In genomic region chr16:3457434-3458252, GRCh38 we compare ENCODE assay signal across 8 cellular contexts. TPM values are rescaled to one million over a fixed set of nuclear protein-coding genes. Genes with fewer than 3 reads are reported as not detected.
DNase-seq lines count a peak whose midpoint lies in the region; FAIRE-seq and TF ChIP-seq lines count a peak whose summit lies in the region.

No MANE protein-coding gene starts in this region.

- H3K27ac ChIP-seq in SJCRH30, result peak overlapping the region; percentile 88

- peaks cover 8% of the 10 kb centered on the region; the same call in 1 of the 2 replicates for H3K4me1 ChIP-seq in SJCRH30

- H3K27me3 ChIP-seq in GM06990 (replicated peaks; ENCODE audit: control insufficient read depth, insufficient read depth, low read length) (no peaks in the 10 kb centered on the region), MG63 (no peaks in the 10 kb centered on the region), SJCRH30 (no peaks in the 10 kb centered on the region)

- no peak for FAIRE-seq in frontal cortex (lab: Jason Lieb, UNC)

- DNase-seq in GM06990 (ENCODE audit: extremely low read depth, insufficient read length), result peak; percentile 96
- peak; percentile 88 for DNase-seq in HCEC 1CT
- DNase-seq in MG63, result peak; percentile 92
- DNase-seq in SJCRH30, result peak; percentile 87 to 90
- DNase-seq in activated naive CD4-positive, alpha-beta T cell treated with Interleukin-2 at 50 U/mL for 16 hours, result peak; percentile 91
- peak; percentile 99 to 100 for DNase-seq in frontal cortex (ENCODE audit: low spot score in 2 of 2)
- DNase-seq in nucleus accumbens (lab: John Stamatoyannopoulos, UW), result peak in 55 of 56 donors; percentile 39 to 98 (median 88)
- DNase-seq in superior temporal gyrus (ENCODE audit: extremely low spot score), result peak; percentile 88

- no peaks in the 10 kb centered on the region for H3K9me3 ChIP-seq in MG63
- no peaks in the 10 kb centered on the region for H3K9me3 ChIP-seq in SJCRH30 (replicated peaks)

- H3K4me3 ChIP-seq in GM06990 (replicated peaks; ENCODE audit: low read depth, low read length), result peak overlapping the region; percentile 95
- peak overlapping the region; percentile 92 for H3K4me3 ChIP-seq in MG63
- peak overlapping the region; percentile 80 for H3K4me3 ChIP-seq in SJCRH30

- H3K36me3 ChIP-seq in GM06990 (ENCODE audit: control insufficient read depth, insufficient read depth, low read length) (no peaks in the 10 kb centered on the region), MG63 (peaks cover 13% of the 10 kb centered on the region), SJCRH30 (no peaks in the 10 kb centered on the region)

- peak; percentile 45 for TF ChIP-seq CTCF in GM06990 (IDR thresholded peaks at IDR 0.05; ENCODE audit: insufficient read depth, low read length, poor library complexity, severe bottlenecking)

RNA-seq across cellular contexts. Expression of gene NAA60, which starts 14.2 kb away (rescaled TPM):
- total RNA-seq in MG63 (2014; rRNA removed; shearing (Covaris generic); ENCODE audit: low replicate concordance), result 14.3 and 16.3 TPM in 2 replicates
- total RNA-seq in SJCRH30 (2014; rRNA removed; shearing (Covaris generic)), result 14.1 and 21.7 TPM in 2 replicates
- 9.4 TPM for total RNA-seq in frontal cortex

RNA-seq across cellular contexts. Expression of gene ZNF597, which starts 14.3 kb away (rescaled TPM):
- 0.03 and 0.62 TPM in 2 replicates for total RNA-seq in MG63 (2014; rRNA removed; shearing (Covaris generic); ENCODE audit: low replicate concordance)
- total RNA-seq in SJCRH30 (2014; rRNA removed; shearing (Covaris generic)), result 2.9 and 3.0 TPM in 2 replicates
- total RNA-seq in frontal cortex, result 4.9 TPM

RNA-seq across cellular contexts. Expression of gene C16orf90, which starts 37.6 kb away (rescaled TPM):
- not detected in 2 replicates for total RNA-seq in MG63 (2014; rRNA removed; shearing (Covaris generic); ENCODE audit: low replicate concordance)
- total RNA-seq in SJCRH30 (2014; rRNA removed; shearing (Covaris generic)), result not detected in 2 replicates
- total RNA-seq in frontal cortex, result not detected

RNA-seq across cellular contexts. Expression of gene CLUAP1, which starts 43.2 kb away (rescaled TPM):
- 13.7 and 34.4 TPM in 2 replicates for total RNA-seq in MG63 (2014; rRNA removed; shearing (Covaris generic); ENCODE audit: low replicate concordance)
- total RNA-seq in SJCRH30 (2014; rRNA removed; shearing (Covaris generic)), result 5.2 and 7.1 TPM in 2 replicates
- 42.0 TPM for total RNA-seq in frontal cortex

RNA-seq across cellular contexts. Expression of gene ZNF174, which starts 56.6 kb away (rescaled TPM):
- total RNA-seq in MG63 (2014; rRNA removed; shearing (Covaris generic); ENCODE audit: low replicate concordance), result 19.4 and 22.6 TPM in 2 replicates
- total RNA-seq in SJCRH30 (2014; rRNA removed; shearing (Covaris generic)), result 13.1 and 14.5 TPM in 2 replicates
- total RNA-seq in frontal cortex, result 10.2 TPM

Comparison
In these comparisons a context has a peak if more than half of its experiments do, and no peak if none do; other contexts are left out.
1. Peak in every context shown above with its lines: DNase-seq, H3K4me3 ChIP-seq and H3K27ac ChIP-seq.